In the genomic region with DNA sequence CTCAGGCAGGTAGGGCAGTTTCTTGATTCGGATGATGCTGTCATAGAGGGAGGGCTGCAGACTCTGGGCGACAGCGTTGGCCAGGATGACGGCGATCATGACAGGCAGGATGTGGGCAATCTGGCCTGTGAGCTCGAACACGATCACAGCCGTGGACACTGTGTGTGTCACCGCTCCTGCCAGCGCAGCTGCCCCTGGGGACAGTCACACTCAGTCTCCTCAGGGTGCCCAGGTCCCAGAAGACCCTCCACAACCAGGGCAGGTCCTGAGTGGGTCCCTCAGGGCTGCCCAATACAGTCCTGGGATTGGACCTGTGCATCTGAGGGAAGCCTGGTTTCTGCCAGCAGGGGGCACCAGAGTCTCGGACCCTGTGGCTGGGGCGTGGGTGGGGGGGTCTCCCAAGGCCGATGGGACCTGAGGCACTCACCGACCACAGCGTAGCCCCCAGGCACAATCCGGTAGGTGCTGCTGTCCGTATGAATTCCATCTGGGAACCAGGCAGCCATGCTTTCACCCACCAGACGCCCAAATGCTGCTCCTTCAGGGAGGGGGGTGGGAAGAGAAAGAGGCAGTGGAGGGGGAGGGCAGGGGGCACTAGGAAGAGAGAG, we compare ENCODE assay signal across 9 cellular contexts. TPM values are rescaled to one million over a fixed set of nuclear protein-coding genes. Genes with fewer than 3 reads are reported as not detected.
A peak's percentile ranks its signal among the peaks of the same experiment; 100 is the strongest.
DNase-seq lines count a peak whose midpoint lies in the region; ATAC-seq and TF ChIP-seq lines count a peak whose summit lies in the region.
"Had no signal": no experiment of that assay in that cellular context is flagged by ENCODE, and none has a peak within 500 bp of the region (broad histone marks: within the 10 kb centered on the region; RNA-seq: fewer than 3 reads in every experiment).

No MANE protein-coding gene starts in this region.

- H3K36me3 ChIP-seq in mesendoderm (ENCODE audit: control insufficient read depth, insufficient read depth, low read length): peaks cover 4% of the 10 kb centered on the region

- no peaks in the 10 kb centered on the region for H3K79me1 ChIP-seq in mesendoderm (ENCODE audit: low read length)

- peaks cover 3% of the 10 kb centered on the region for H3K4me1 ChIP-seq in mesendoderm (ENCODE audit: control insufficient read depth, low read depth, low read length)

- no peak overlapping the region for H3K4me3 Mint-ChIP-seq in activated B cell treated with CpG ODN at 0.5 μM for 24 hours

- TF ChIP-seq CTCF in activated B cell treated with CpG ODN at 0.5 μM for 24 hours (IDR thresholded peaks at IDR 0.05) (no peak), choroid plexus epithelial cell (conservative IDR thresholded peaks at IDR 0.05; ENCODE audit: low read depth, low read length) (peak; percentile 86)

- intact Hi-C loops in activated B cell treated with CpG ODN at 0.5 μM for 24 hours (cut with micrococcal nuclease): loop anchor here (1.0 kb wide), 3 partner anchors 9 to 190 kb away; no protein-coding TSS in a partner anchor

- H3K4me3 ChIP-seq in choroid plexus epithelial cell (ENCODE audit: low read depth, low read length): no peak overlapping the region
- H3K4me3 ChIP-seq in mesendoderm (ENCODE audit: low read length): no peak overlapping the region

- H3K79me2 ChIP-seq in mesendoderm (ENCODE audit: control insufficient read depth, insufficient read depth, low read length): no peaks in the 10 kb centered on the region

- H3K4ac ChIP-seq in mesendoderm (ENCODE audit: low read depth, low read length): no peak overlapping the region

- CTCF ChIA-PET in activated B cell treated with CpG ODN at 0.5 μM for 24 hours (lab: Charles Lee): interaction anchor here (0.9 to 2.0 kb wide), 6 partner anchors 10 to 160 kb away, joined by 3 to 24 read pairs (median 5); no protein-coding TSS in a partner anchor

- no peak overlapping the region for H2BK120ac ChIP-seq in mesendoderm (ENCODE audit: low read depth, low read length)

- no peak overlapping the region for H2BK15ac ChIP-seq in mesendoderm (replicated peaks; ENCODE audit: low read depth)

- H3K36me3 Mint-ChIP-seq in activated B cell treated with CpG ODN at 0.5 μM for 24 hours (ENCODE audit: low read depth): no peaks in the 10 kb centered on the region

- no CpG with 5 or more reads among the region's 18 CpGs for WGBS in mesendoderm (ENCODE audit: extremely low coverage, insufficient coverage, low lambda C conversion rate)

- no peak overlapping the region for H3K18ac ChIP-seq in mesendoderm (ENCODE audit: low read length)

- H3K27ac Mint-ChIP-seq in activated B cell treated with CpG ODN at 0.5 μM for 24 hours: no peak overlapping the region

- DNase-seq in COLO668 (lab: John Stamatoyannopoulos, UW; ENCODE audit: unreplicated experiment) (peak; percentile 20), activated B cell treated with CpG ODN at 0.5 μM for 24 hours (peak; percentile 57), choroid plexus epithelial cell (ENCODE audit: low read depth) (no peak), mesendoderm (peak; percentile 55), mesenteric fat pad (ENCODE audit: low spot score) (no peak)
- peak; percentile 81 for DNase-seq in stimulated activated naive CD8-positive, alpha-beta T cell treated with anti-CD3 and anti-CD28 coated beads, Interleukin-15, Interleukin-2, amounts not matched to agents 100 U/mL and 50 U/mL, for 24 hours

- no peak overlapping the region for H3K27ac ChIP-seq in mesendoderm (ENCODE audit: low read depth, low read length)

- H3K9me3 Mint-ChIP-seq in activated B cell treated with CpG ODN at 0.5 μM for 24 hours: no peaks in the 10 kb centered on the region

- H3K27me3 Mint-ChIP-seq in activated B cell treated with CpG ODN at 0.5 μM for 24 hours: no peaks in the 10 kb centered on the region

- POLR2A ChIA-PET in activated B cell treated with CpG ODN at 0.5 μM for 24 hours (lab: Charles Lee): interaction anchor here (1.0 kb wide), 2 partner anchors 16 to 39 kb away, joined by 3 read pairs; no protein-coding TSS in a partner anchor

- no peak overlapping the region for H4K8ac ChIP-seq in mesendoderm (ENCODE audit: low read depth, low read length)

- no peak overlapping the region for H3K56ac ChIP-seq in mesendoderm (ENCODE audit: low read length)

- no peak overlapping the region for H2AK5ac ChIP-seq in mesendoderm (ENCODE audit: low read length)

- H3K27me3 ChIP-seq in mesendoderm (ENCODE audit: insufficient read depth, low read length, poor library complexity): no peaks in the 10 kb centered on the region

- H3K23ac ChIP-seq in mesendoderm (ENCODE audit: low read length): no peak overlapping the region

- no peak overlapping the region for H3K4me2 ChIP-seq in mesendoderm (ENCODE audit: low read length)

- H3K4me1 Mint-ChIP-seq in activated B cell treated with CpG ODN at 0.5 μM for 24 hours: no peaks in the 10 kb centered on the region

- H4K5ac ChIP-seq in mesendoderm (ENCODE audit: low read length): no peak overlapping the region

- no peak overlapping the region for H2BK5ac ChIP-seq in mesendoderm (ENCODE audit: low read length)

- H3K9ac ChIP-seq in mesendoderm (ENCODE audit: low read length): no peak overlapping the region

- ATAC-seq in HG03159 (IDR thresholded peaks at IDR 0.05; ENCODE audit: unreplicated experiment): peak; percentile 51
- peak; percentile 87 for ATAC-seq in activated B cell treated with CpG ODN at 0.5 μM for 24 hours (ENCODE audit: low read depth)
- peak; percentile 56 for ATAC-seq in stimulated activated naive CD8-positive, alpha-beta T cell treated with anti-CD3 and anti-CD28 coated beads, Interleukin-15, Interleukin-2, amounts not matched to agents 100 U/mL and 50 U/mL, for 24 hours
- no peak for ATAC-seq in HG03378 (IDR thresholded peaks at IDR 0.05; ENCODE audit: unreplicated experiment)

RNA-seq across cellular contexts. Expression of gene CLCN2, which starts 7.2 kb away (rescaled TPM):
- 3.4 and 3.5 TPM in 2 replicates for total RNA-seq in activated B cell treated with CpG ODN at 0.5 μM for 24 hours
- 3.7 TPM for polyA plus RNA-seq in mesendoderm (2013, experiment 1 of 2)
- 3.9 TPM for polyA plus RNA-seq in mesendoderm (2013, experiment 2 of 2)
- total RNA-seq in mesenteric fat pad: 3.8 TPM

RNA-seq across cellular contexts. Expression of gene POLR2H, which starts 7.3 kb away (rescaled TPM):
- total RNA-seq in activated B cell treated with CpG ODN at 0.5 μM for 24 hours: 49.3 and 60.5 TPM in 2 replicates
- polyA plus RNA-seq in mesendoderm (2013, experiment 1 of 2): 89.1 TPM
- 91.1 TPM for polyA plus RNA-seq in mesendoderm (2013, experiment 2 of 2)
- 51.7 TPM for total RNA-seq in mesenteric fat pad

RNA-seq across cellular contexts. Expression of gene FAM131A, which starts 16.8 kb away (rescaled TPM):
- total RNA-seq in activated B cell treated with CpG ODN at 0.5 μM for 24 hours (4.5 and 5.3 TPM in 2 replicates), mesenteric fat pad (24.4 TPM)
- polyA plus RNA-seq in mesendoderm (2013, experiment 1 of 2): 4.8 TPM
- 5.1 TPM for polyA plus RNA-seq in mesendoderm (2013, experiment 2 of 2)

RNA-seq across cellular contexts. Expression of gene THPO, which starts 23.8 kb away (rescaled TPM):
- total RNA-seq in activated B cell treated with CpG ODN at 0.5 μM for 24 hours (not detected in 2 replicates), mesenteric fat pad (1.1 TPM)
- polyA plus RNA-seq in mesendoderm (2013, experiment 1 of 2): 0.44 TPM
- polyA plus RNA-seq in mesendoderm (2013, experiment 2 of 2): 0.60 TPM
- total RNA-seq: LHCN-M2 had no signal

RNA-seq across cellular contexts. Expression of gene CHRD, which starts 25.6 kb away (rescaled TPM):
- total RNA-seq in activated B cell treated with CpG ODN at 0.5 μM for 24 hours (not detected in 2 replicates), mesenteric fat pad (11.3 TPM)
- polyA plus RNA-seq in mesendoderm (2013, experiment 1 of 2): 0.20 TPM
- 0.14 TPM for polyA plus RNA-seq in mesendoderm (2013, experiment 2 of 2)

Comparison
In these comparisons a context has a peak if more than half of its experiments do, and no peak if none do; other contexts are left out.
1. DNase-seq: peak in COLO668 (single experiment), activated B cell treated with CpG ODN at 0.5 μM for 24 hours (single experiment), mesendoderm (single experiment) and stimulated activated naive CD8-positive, alpha-beta T cell treated with anti-CD3 and anti-CD28 coated beads, Interleukin-15, Interleukin-2, amounts not matched to agents 100 U/mL and 50 U/mL, for 24 hours (single experiment); none in choroid plexus epithelial cell (single experiment) and mesenteric fat pad (single experiment).